Comparison of ENCODE assay signal across 27 cellular contexts in genomic region chr1:114089502-114090138, GRCh38.
"Had no signal": no experiment of that assay in that cellular context is flagged by ENCODE, and none has a peak within 500 bp of the region (broad histone marks: within the 10 kb centered on the region; RNA-seq: fewer than 3 reads in every experiment).

No MANE protein-coding gene starts in this region.

- H3K9me3 ChIP-seq: Peyer's patch, SJCRH30, SK-N-SH had no signal

- H3K4me3 ChIP-seq: Peyer's patch, SJCRH30 had no signal

- H3K4me1 ChIP-seq: Peyer's patch had no signal

- H3K4me2 ChIP-seq: SK-N-SH had no signal

- H3K9me3 Mint-ChIP-seq: activated B cell treated with CpG ODN at 0.5 μM for 24 hours; activated CD4-positive, alpha-beta memory T cell treated with anti-CD3 and anti-CD28 coated beads for 36 hours; activated CD4-positive, alpha-beta T cell treated with anti-CD3 and anti-CD28 coated beads, Interleukin-2, amount 10 ng/mL, durations not matched to agents 24 days and 14 days; activated naive CD4-positive, alpha-beta T cell treated with anti-CD3 and anti-CD28 coated beads, Interleukin-2, amount 50 U/mL, for 24 hours; activated T-helper 17 cell treated with anti-CD3 and anti-CD28 coated beads, Interleukin-2, amount 50 U/mL, for 72 hours had no signal

- H3K36me3 ChIP-seq: Peyer's patch, SJCRH30 had no signal

- H3K27ac Mint-ChIP-seq: activated B cell treated with CpG ODN at 0.5 μM for 24 hours; activated CD4-positive, alpha-beta memory T cell treated with anti-CD3 and anti-CD28 coated beads for 36 hours; activated CD4-positive, alpha-beta T cell treated with anti-CD3 and anti-CD28 coated beads, Interleukin-2, amount 10 ng/mL, durations not matched to agents 24 days and 14 days; activated naive CD4-positive, alpha-beta T cell treated with anti-CD3 and anti-CD28 coated beads, Interleukin-2, amount 50 U/mL, for 24 hours; activated T-helper 17 cell treated with anti-CD3 and anti-CD28 coated beads, Interleukin-2, amount 50 U/mL, for 72 hours had no signal

- H3K36me3 Mint-ChIP-seq: activated CD4-positive, alpha-beta memory T cell treated with anti-CD3 and anti-CD28 coated beads for 36 hours; activated naive CD4-positive, alpha-beta T cell treated with anti-CD3 and anti-CD28 coated beads, Interleukin-2, amount 50 U/mL, for 24 hours had no signal

- ATAC-seq: activated T-helper 17 cell treated with anti-CD3 and anti-CD28 coated beads, Interleukin-2, amount 50 U/mL, for 72 hours had no signal

- H3K27ac ChIP-seq: Peyer's patch, RWPE1, SJCRH30 had no signal

- H3K9me2 ChIP-seq: SK-N-SH had no signal

- H3K27me3 Mint-ChIP-seq: activated naive CD4-positive, alpha-beta T cell treated with anti-CD3 and anti-CD28 coated beads, Interleukin-2, amount 50 U/mL, for 24 hours had no signal

- DNase-seq: activated B cell treated with CpG ODN at 0.5 μM for 24 hours; activated CD4-positive, alpha-beta memory T cell treated with anti-CD3 and anti-CD28 coated beads for 36 hours; activated CD4-positive, alpha-beta T cell treated with anti-CD3 and anti-CD28 coated beads for 1 hour; activated CD4-positive, alpha-beta T cell treated with anti-CD3 and anti-CD28 coated beads, Interleukin-2, amount 10 ng/mL, durations not matched to agents 24 days and 14 days; activated CD8-positive, alpha-beta memory T cell treated with anti-CD3 and anti-CD28 coated beads for 24 hours; activated naive CD4-positive, alpha-beta T cell; activated T-cell treated with anti-CD3 and anti-CD28 coated beads, Interleukin-2, amount 50 U/mL, for 48 hours; aorta; central memory CD4-positive, alpha-beta T cell; Karpas-422; MM.1S; NCI-H1105; NCI-H1436; NCI-H1694 treated with DMSO at 0.1 percent for 48 hours; NCI-H2029 treated with DMSO at 0.1 percent for 48 hours; NCI-H345; NCI-H510A; NCI-H526 treated with DMSO at 0.1 percent for 48 hours; NCI-H82; Peyer's patch; Right ventricle myocardium superior; SJCRH30; SK-N-SH; T-helper 1 cell had no signal

- H3K27me3 ChIP-seq: Peyer's patch had no signal

- H3K4me3 Mint-ChIP-seq: activated B cell treated with CpG ODN at 0.5 μM for 24 hours; activated CD4-positive, alpha-beta memory T cell treated with anti-CD3 and anti-CD28 coated beads for 36 hours; activated CD4-positive, alpha-beta T cell treated with anti-CD3 and anti-CD28 coated beads, Interleukin-2, amount 10 ng/mL, durations not matched to agents 24 days and 14 days; activated naive CD4-positive, alpha-beta T cell treated with anti-CD3 and anti-CD28 coated beads, Interleukin-2, amount 50 U/mL, for 24 hours; activated T-helper 17 cell treated with anti-CD3 and anti-CD28 coated beads, Interleukin-2, amount 50 U/mL, for 72 hours had no signal

- H3K4me1 Mint-ChIP-seq: activated B cell treated with CpG ODN at 0.5 μM for 24 hours; activated CD4-positive, alpha-beta T cell treated with anti-CD3 and anti-CD28 coated beads, Interleukin-2, amount 10 ng/mL, durations not matched to agents 24 days and 14 days; activated T-helper 17 cell treated with anti-CD3 and anti-CD28 coated beads, Interleukin-2, amount 50 U/mL, for 72 hours had no signal

- H3K9ac ChIP-seq: SK-N-SH had no signal
